In genomic region chr1:201184734-201185453, GRCh38 we compare ENCODE assay signal across 8 cellular contexts. TPM values are rescaled to one million over a fixed set of nuclear protein-coding genes. Genes with fewer than 3 reads are reported as not detected.
DNase-seq lines count a peak whose midpoint lies in the region; ATAC-seq and TF ChIP-seq lines count a peak whose summit lies in the region.

No MANE protein-coding gene starts in this region.

- DNase-seq in D341Med (ENCODE audit: low spot score) (peak; percentile 84), HuH-7 (ENCODE audit: low spot score) (peak; percentile 87), putamen (ENCODE audit: low spot score) (peak; percentile 12)
- DNase-seq in stimulated activated CD4-positive, alpha-beta T cell treated with anti-CD3 and anti-CD28 coated beads, Interleukin-4, amount 100 ng/mL, for 4 hours, result no peak
- no peak for DNase-seq in activated T-cell treated with anti-CD3 and anti-CD28 coated beads, Interleukin-2, amount 50 U/mL, for 48 hours

- no peaks in the 10 kb centered on the region for H3K4me1 ChIP-seq in gastroesophageal sphincter

- peaks cover 1% of the 10 kb centered on the region for H3K27me3 ChIP-seq in gastroesophageal sphincter

- TF ChIP-seq CTCF in gastroesophageal sphincter (IDR thresholded peaks at IDR 0.05), result peak in 3 of 4 experiments; percentile 35 to 52 (median 47)

- TF ChIP-seq EP300 in gastroesophageal sphincter (IDR thresholded peaks at IDR 0.05), result no peak

- no peaks in the 10 kb centered on the region for H3K9me3 ChIP-seq in gastroesophageal sphincter

- H3K36me3 ChIP-seq in gastroesophageal sphincter, result no peaks in the 10 kb centered on the region

- no peak overlapping the region for H3K4me3 ChIP-seq in gastroesophageal sphincter

- ATAC-seq in SK-N-SH treated with all-trans-retinoic acid at 6 μM for 48 hours (peak; percentile 100), gastroesophageal sphincter (peak; percentile 79), GM19452 (IDR thresholded peaks at IDR 0.05; ENCODE audit: unreplicated experiment) (no peak)

- 28 to 51% methylated on average over 3 to 6 of the region's 9 CpGs for WGBS in gastroesophageal sphincter (ENCODE audit: low coverage in 1 of 2), 2 donors

- no peak for TF ChIP-seq POLR2A in gastroesophageal sphincter (IDR thresholded peaks at IDR 0.05)

- no peak overlapping the region for H3K27ac ChIP-seq in gastroesophageal sphincter

TF ChIP-seq in SK-N-SH treated with all-trans-retinoic acid at 6 μM for 48 hours, 23 proteins besides CTCF, POLR2A, EP300 and RAD21:
- no peak for TF ChIP-seq ZFP3 (CRISPR knock-in tag; IDR thresholded peaks at IDR 0.05)
- TF ChIP-seq OSR1 (CRISPR knock-in tag; IDR thresholded peaks at IDR 0.05), result 0 out of 2 replicates have a peak, but pooled peaks have one; percentile 37

RNA-seq across cellular contexts. Expression of gene IGFN1, which starts 5.7 kb away (rescaled TPM):
- not detected for total RNA-seq in gastroesophageal sphincter

RNA-seq across cellular contexts. Expression of gene TMEM9, which starts 30.6 kb away (rescaled TPM):
- total RNA-seq in gastroesophageal sphincter, result 10 to 100 TPM; 51.7 to 61.5 (median 56.7) TPM

RNA-seq across cellular contexts. Expression of gene ASCL5, which starts 57.9 kb away (rescaled TPM):
- total RNA-seq in gastroesophageal sphincter, result not detected

Comparison
In these comparisons a context has a peak if more than half of its experiments do, and no peak if none do; other contexts are left out.
1. DNase-seq: peak in D341Med (single experiment), HuH-7 (single experiment) and putamen (single experiment); none in stimulated activated CD4-positive, alpha-beta T cell treated with anti-CD3 and anti-CD28 coated beads, Interleukin-4, amount 100 ng/mL, for 4 hours (0 of 2) and activated T-cell treated with anti-CD3 and anti-CD28 coated beads, Interleukin-2, amount 50 U/mL, for 48 hours (0 of 2).